ENCODE assay signal across 7 cellular contexts in the genomic region with DNA sequence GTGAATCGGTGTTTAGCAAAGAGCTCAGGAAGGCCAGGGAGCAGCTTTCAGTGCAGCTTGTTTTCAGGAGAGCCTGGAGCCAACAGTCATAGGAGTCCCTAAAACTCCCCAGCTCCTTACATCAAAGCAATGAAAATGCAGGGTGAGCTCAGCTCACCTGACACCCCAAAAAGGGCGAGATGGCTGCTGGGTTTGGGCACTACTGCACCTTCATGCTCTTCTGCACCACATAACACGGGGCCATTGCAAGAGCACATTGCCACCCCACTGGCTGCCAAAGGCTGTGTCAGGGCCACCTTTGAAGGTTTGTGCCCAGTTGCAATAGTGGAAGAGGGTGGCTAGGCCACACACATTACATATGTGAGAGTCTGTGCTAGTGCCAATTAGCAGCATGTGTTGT. TPM values are rescaled to one million over a fixed set of nuclear protein-coding genes. Genes with fewer than 3 reads are reported as not detected.
"Had no signal": no experiment of that assay in that cellular context is flagged by ENCODE, and none has a peak within 500 bp of the region (broad histone marks: within the 10 kb centered on the region; RNA-seq: fewer than 3 reads in every experiment).

No MANE protein-coding gene starts in this region.

- ATAC-seq: HepG2, K562 had no signal

- H3K27ac ChIP-seq: HL-60 had no signal

- H3K4me1 Mint-ChIP-seq: IgD-negative memory B cell had no signal

- H3K9me3 Mint-ChIP-seq: IgD-negative memory B cell had no signal

- H3K36me3 Mint-ChIP-seq: IgD-negative memory B cell had no signal

- H3K27ac Mint-ChIP-seq: IgD-negative memory B cell had no signal

- H3K4me3 Mint-ChIP-seq: IgD-negative memory B cell had no signal

- H3K4me3 ChIP-seq: K562 had no signal

- DNase-seq: IMR-90, KBM-7 had no signal

RNA-seq across cellular contexts. Expression of a gene that starts 25.0 kb away (rescaled TPM):
- total RNA-seq: HT-29 had no signal
